12 cellular contexts compared by ENCODE assay signal in the genomic region with DNA sequence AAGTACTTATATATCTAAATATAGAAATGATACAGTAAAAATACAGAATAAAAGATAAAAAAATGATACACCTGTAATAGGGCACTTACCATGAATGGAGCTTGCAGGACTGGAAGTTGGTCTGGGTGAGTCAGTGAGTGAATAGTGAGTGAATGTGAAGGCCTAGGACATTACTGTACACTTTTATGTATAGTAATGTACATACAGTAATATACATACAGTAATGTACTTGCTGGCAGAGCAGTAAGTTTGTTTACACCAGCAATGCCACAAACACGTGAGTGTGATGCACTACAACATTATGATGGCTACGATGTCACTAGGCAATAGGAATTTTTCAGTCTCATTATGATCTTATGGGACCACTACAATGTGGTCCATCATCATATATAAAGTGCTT. TPM values are rescaled to one million over a fixed set of nuclear protein-coding genes. Genes with fewer than 3 reads are reported as not detected.
DNase-seq lines count a peak whose midpoint lies in the region; ATAC-seq and TF ChIP-seq lines count a peak whose summit lies in the region.
"Had no signal": no experiment of that assay in that cellular context is flagged by ENCODE, and none has a peak within 500 bp of the region (broad histone marks: within the 10 kb centered on the region; RNA-seq: fewer than 3 reads in every experiment).

No MANE protein-coding gene starts in this region.

- TF ChIP-seq EP300 in upper lobe of left lung (IDR thresholded peaks at IDR 0.05) = no peak

- H3K4me3 ChIP-seq in PC-9 (no peak overlapping the region), upper lobe of left lung (no peak overlapping the region)

- no peak overlapping the region for H2AFZ ChIP-seq in PC-9

- no peak for TF ChIP-seq POLR2A in upper lobe of left lung (IDR thresholded peaks at IDR 0.05)

- in situ Hi-C loops in G401 (cut with HindIII; ENCODE audit: low sequenced_read_pairs) = no loop called here

- 0 out of 2 replicates have a peak overlapping the region, but pooled peaks have one; percentile 13 for H3K4me2 ChIP-seq in PC-9

- no peaks in the 10 kb centered on the region for H4K20me1 ChIP-seq in PC-9 (ENCODE audit: insufficient read depth)

- DNase-seq in PC-9 (peak in 1 of 2 experiments; percentile 55), NCI-H2227 (lab: John Stamatoyannopoulos, UW; ENCODE audit: unreplicated experiment) (no peak), upper lobe of left lung (no peak), amygdala (lab: John Stamatoyannopoulos, UW) (no peak), G401 (ENCODE audit: low spot score) (no peak)
- DNase-seq: aorta, immature natural killer cell, NCI-H2081 treated with DMSO at 0.1 percent for 48 hours had no signal

- H3K36me3 ChIP-seq in PC-9 (ENCODE audit: low read depth) (0 out of 2 replicates have a peak, but pooled peaks cover 9% of the 10 kb centered on the region), upper lobe of left lung (peaks cover 0 to 15% (median 4%) of the 10 kb centered on the region in 4 donors)

- no peaks in the 10 kb centered on the region for H3K9me2 ChIP-seq in PC-9 (ENCODE audit: insufficient read depth)

- intact Hi-C loops in PC-9 (cut with micrococcal nuclease; ENCODE audit: unreplicated experiment) = no loop called here

- ATAC-seq in GM18502 (IDR thresholded peaks at IDR 0.05; ENCODE audit: poor library complexity, unreplicated experiment) (peak; percentile 6), GM19452 (IDR thresholded peaks at IDR 0.05; ENCODE audit: unreplicated experiment) (peak; percentile 20), HG02885 (IDR thresholded peaks at IDR 0.05; ENCODE audit: poor library complexity, unreplicated experiment) (peak; percentile 16), upper lobe of left lung (ENCODE audit: low FRiP score in 2 of 2) (no peak)
- ATAC-seq: HepG2 had no signal

- H3K27me3 ChIP-seq in PC-9 (ENCODE audit: insufficient read depth, low read depth) (no peaks in the 10 kb centered on the region), upper lobe of left lung (no peaks in the 10 kb centered on the region)

- H3K79me2 ChIP-seq in PC-9 (ENCODE audit: low read depth) = no peaks in the 10 kb centered on the region

- H3K9me3 ChIP-seq in PC-9 (ENCODE audit: insufficient read depth, low read depth) (no peaks in the 10 kb centered on the region), upper lobe of left lung (no peaks in the 10 kb centered on the region)

- POLR2A ChIA-PET in PC-9 (lab: Charles Lee; ENCODE audit: unreplicated experiment) = no interaction called here

- H3K4me1 ChIP-seq in PC-9 (replicated peaks; ENCODE audit: insufficient read depth) (peaks cover 35% of the 10 kb centered on the region), upper lobe of left lung (no peaks in the 10 kb centered on the region)

- no TSS peak for BruUV-seq in PC-9 (replicated peaks; lab: Mats Ljungman, UMichigan)

- 85 to 88% methylated on average over 2 of the region's 2 CpGs for WGBS in upper lobe of left lung, 2 donors

- CTCF ChIA-PET in PC-9 (lab: Charles Lee) = no interaction called here

- H3K27ac ChIP-seq in PC-9 (peak overlapping the region; percentile 47), upper lobe of left lung (no peak overlapping the region)

- TF ChIP-seq CTCF in PC-9 (conservative IDR thresholded peaks at IDR 0.05) (no peak), upper lobe of left lung (IDR thresholded peaks at IDR 0.05) (no peak)

- peaks cover 23% of the 10 kb centered on the region for H3F3A ChIP-seq in PC-9 (ENCODE audit: insufficient read depth, low read depth)

RNA-seq across cellular contexts. Expression of gene SUSD1, which starts 34.2 kb away (rescaled TPM):
- total RNA-seq in PC-9 (2021) (16.5 and 23.2 TPM in 2 replicates), upper lobe of left lung (10 to 100 TPM; 15.5 to 29.5 (median 20.4) TPM)
- total RNA-seq in G401 (2014; rRNA removed; shearing (Covaris generic)) = 5.2 and 6.1 TPM in 2 replicates

Comparison
In these comparisons a context has a peak if more than half of its experiments do, and no peak if none do; other contexts are left out.
1. ATAC-seq: peak in GM18502 (single experiment), GM19452 (single experiment) and HG02885 (single experiment); none in upper lobe of left lung (0 of 2).